In the genomic region with DNA sequence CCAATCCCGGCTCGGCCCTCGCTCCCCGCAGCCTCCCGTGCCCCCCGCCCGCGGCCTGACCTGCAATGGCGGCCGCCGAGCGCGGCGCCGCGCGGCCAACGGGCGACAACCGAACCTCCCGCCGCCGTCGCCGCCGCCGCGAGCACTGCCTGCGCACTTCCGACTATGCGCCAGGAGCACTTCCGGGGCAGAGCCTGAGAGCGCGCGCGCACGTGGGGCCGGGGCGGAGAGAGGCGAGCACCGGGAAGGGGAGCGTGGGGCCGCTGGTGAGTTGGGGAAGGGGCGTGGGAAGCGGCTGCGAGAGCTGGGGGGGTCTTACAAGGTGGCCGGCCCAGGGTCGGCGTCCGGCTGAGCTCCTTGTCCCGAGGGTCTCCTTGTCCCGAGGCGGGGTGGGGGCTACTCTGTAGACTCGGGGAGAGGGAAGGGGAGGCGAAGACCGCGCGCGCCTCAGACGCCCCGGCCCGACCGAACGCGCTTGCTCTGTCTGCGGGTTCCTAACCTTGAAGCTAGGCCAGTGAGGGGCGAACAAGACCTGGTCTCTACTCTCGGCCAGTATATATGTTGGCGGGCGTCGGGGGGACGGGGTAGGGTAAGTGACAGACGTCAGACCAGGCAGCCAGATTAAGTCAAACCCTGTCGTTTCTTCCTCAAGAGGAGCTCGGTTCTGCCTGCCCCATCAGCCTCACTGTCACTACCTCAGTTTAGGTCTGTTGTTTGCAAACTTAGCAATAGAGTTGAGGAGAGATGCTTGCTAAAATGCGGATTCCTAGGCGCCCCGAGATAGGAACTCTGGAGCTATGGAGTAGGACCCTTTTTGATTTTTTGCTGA, we compare ENCODE assay signal across 8 cellular contexts. TPM values are rescaled to one million over a fixed set of nuclear protein-coding genes. Genes with fewer than 3 reads are reported as not detected.
DNase-seq lines count a peak whose midpoint lies in the region; ATAC-seq and TF ChIP-seq lines count a peak whose summit lies in the region.

A gene with protein sequence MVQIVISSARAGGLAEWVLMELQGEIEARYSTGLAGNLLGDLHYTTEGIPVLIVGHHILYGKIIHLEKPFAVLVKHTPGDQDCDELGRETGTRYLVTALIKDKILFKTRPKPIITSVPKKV (minus strand): TSS at position 165 of the 829 bp plus-strand sequence. CDS start 11,130 bp downstream, outside the sequence.
A gene (plus strand): TSS at position 226 of the 829 bp plus-strand sequence. CDS start 811 bp downstream, outside the sequence.

- H3K4me3 Mint-ChIP-seq in T-helper 2 cell treated with Interferon-gamma antibody and Interleukin-4, amounts not matched to agents 5 μg/mL and 100 μg/mL, for 36 hours: peak within 1 kb of the TSS; percentile 96

- intact Hi-C loops in aorta (cut with DNase I): loop anchor here in 1 of 2 donors (10.0 kb wide), 2 partner anchors 52 to 288 kb away; a partner anchor contains a TSS

- WGBS in aorta, 2 donors: 0 to 1% methylated on average over 75 to 78 of the region's 78 CpGs

- peaks cover 39% of the 10 kb centered on the region for H3K4me1 Mint-ChIP-seq in T-helper 2 cell treated with Interferon-gamma antibody and Interleukin-4, amounts not matched to agents 5 μg/mL and 100 μg/mL, for 36 hours (ENCODE audit: low read depth)

- ATAC-seq in HG02610 (IDR thresholded peaks at IDR 0.05; ENCODE audit: unreplicated experiment) (peak; percentile 92), aorta (ENCODE audit: low FRiP score) (peak; percentile 95)

- no peaks in the 10 kb centered on the region for H3K27me3 ChIP-seq in aorta (ENCODE audit: control insufficient read depth in 1 of 2, insufficient read depth in 2 of 2, low read length in 1 of 2)

- peaks cover 0 to 2% of the 10 kb centered on the region in 2 donors for H3K36me3 ChIP-seq in aorta (ENCODE audit: control insufficient read depth in 1 of 2, insufficient read depth in 2 of 2, low read length in 1 of 2)

- no peak for TF ChIP-seq CTCF in GM12875 (IDR thresholded peaks at IDR 0.05; ENCODE audit: borderline replicate concordance, insufficient read depth, low read depth, low read length)

- H3K27ac Mint-ChIP-seq in T-helper 2 cell treated with Interferon-gamma antibody and Interleukin-4, amounts not matched to agents 5 μg/mL and 100 μg/mL, for 36 hours: peak within 1 kb of the TSS; percentile 91

- no peaks in the 10 kb centered on the region for H3K4me1 ChIP-seq in aorta (ENCODE audit: control insufficient read depth in 1 of 2, insufficient read depth in 2 of 2, low read length in 2 of 2)

- H3K27ac ChIP-seq in aorta (ENCODE audit: low read depth in 1 of 2, low read length in 2 of 2): peak within 1 kb of the TSS in 1 of 2 donors; percentile 59

- DNase-seq in NCI-H1105 (lab: John Stamatoyannopoulos, UW) (peak; percentile 44), anterior cingulate cortex (lab: John Stamatoyannopoulos, UW) (peak; percentile 27 to 87 (median 76)), hepatic stellate cell (ENCODE audit: low spot score) (peak; percentile 84), retina (peak; percentile 85), aorta (peak; percentile 93 to 97)
- peak; percentile 89 for DNase-seq in T-helper 2 cell treated with Interferon-gamma antibody and Interleukin-4, amounts not matched to agents 5 μg/mL and 100 μg/mL, for 36 hours (ENCODE audit: low spot score)

- peaks cover 37% of the 10 kb centered on the region for H3K36me3 Mint-ChIP-seq in T-helper 2 cell treated with Interferon-gamma antibody and Interleukin-4, amounts not matched to agents 5 μg/mL and 100 μg/mL, for 36 hours (ENCODE audit: low read depth)

- peak within 1 kb of the TSS; percentile 90 for H3K4me3 ChIP-seq in GM12875 (ENCODE audit: low read depth, low read length)
- peak within 1 kb of the TSS; percentile 81 to 98 for H3K4me3 ChIP-seq in aorta (ENCODE audit: low read length in 2 of 2)

- no peaks in the 10 kb centered on the region for H3K9me3 Mint-ChIP-seq in T-helper 2 cell treated with Interferon-gamma antibody and Interleukin-4, amounts not matched to agents 5 μg/mL and 100 μg/mL, for 36 hours

- no peaks in the 10 kb centered on the region for H3K9me3 ChIP-seq in aorta (ENCODE audit: control insufficient read depth, low read length)

- H3K27me3 Mint-ChIP-seq in T-helper 2 cell treated with Interferon-gamma antibody and Interleukin-4, amounts not matched to agents 5 μg/mL and 100 μg/mL, for 36 hours (ENCODE audit: low read depth): no peaks in the 10 kb centered on the region

RNA-seq across cellular contexts. Expression of the first gene that starts in this region (rescaled TPM):
- total RNA-seq in aorta: 10 to 100 TPM; 73.2 to 77.3 TPM
- polyA plus RNA-seq in aorta: 10 to 100 TPM; 53.3 to 53.8 TPM

RNA-seq across cellular contexts. Expression of the second gene that starts in this region (rescaled TPM):
- total RNA-seq in aorta: 10 to 100 TPM; 34.9 to 37.6 TPM
- 10 to 100 TPM; 15.7 to 18.3 TPM for polyA plus RNA-seq in aorta

Comparison
In these comparisons a context has a peak if more than half of its experiments do, and no peak if none do; other contexts are left out.
1. DNase-seq: peak in every context shown above with its lines; median percentile 95 in aorta; 89 in T-helper 2 cell treated with Interferon-gamma antibody and Interleukin-4, amounts not matched to agents 5 μg/mL and 100 μg/mL, for 36 hours; 85 in retina; 84 in hepatic stellate cell; 76 in anterior cingulate cortex; 44 in NCI-H1105.